Comparison of ENCODE assay signal across 27 cellular contexts in genomic region chr7:1079546-1079945, GRCh38.
"Had no signal": no experiment of that assay in that cellular context is flagged by ENCODE, and none has a peak within 500 bp of the region (broad histone marks: within the 10 kb centered on the region; RNA-seq: fewer than 3 reads in every experiment).

No MANE protein-coding gene starts in this region.

- H3K9me3 Mint-ChIP-seq: naive thymus-derived CD4-positive, alpha-beta T cell; nephron; stimulated activated naive CD8-positive, alpha-beta T cell treated with anti-CD3 and anti-CD28 coated beads, Interleukin-15, amount 100 ng/mL, for 72 hours had no signal

- H3K4me1 Mint-ChIP-seq: stimulated activated naive CD8-positive, alpha-beta T cell treated with anti-CD3 and anti-CD28 coated beads, Interleukin-15, amount 100 ng/mL, for 72 hours had no signal

- H3K9me3 ChIP-seq: esophagus squamous epithelium, heart right ventricle, left lung, ovary, suprapubic skin, transverse colon, upper lobe of right lung had no signal

- H3K27me3 Mint-ChIP-seq: naive thymus-derived CD4-positive, alpha-beta T cell; stimulated activated naive CD8-positive, alpha-beta T cell treated with anti-CD3 and anti-CD28 coated beads, Interleukin-15, amount 100 ng/mL, for 72 hours had no signal

- H3K4me2 ChIP-seq: smooth muscle cell had no signal

- H3K4me3 Mint-ChIP-seq: naive thymus-derived CD4-positive, alpha-beta T cell; nephron; stimulated activated naive CD8-positive, alpha-beta T cell treated with anti-CD3 and anti-CD28 coated beads, Interleukin-15, amount 100 ng/mL, for 72 hours had no signal

- H3K27ac ChIP-seq: coronary artery, esophagus squamous epithelium, heart right ventricle, ovary, suprapubic skin, transverse colon, upper lobe of right lung had no signal

- H3K27me3 ChIP-seq: esophagus squamous epithelium, heart right ventricle, left lung, ovary, suprapubic skin, transverse colon, upper lobe of right lung had no signal

- H3K36me3 ChIP-seq: esophagus squamous epithelium, heart right ventricle, left lung, ovary, suprapubic skin, transverse colon, upper lobe of right lung had no signal

- H3K27ac Mint-ChIP-seq: naive thymus-derived CD4-positive, alpha-beta T cell; nephron; stimulated activated naive CD8-positive, alpha-beta T cell treated with anti-CD3 and anti-CD28 coated beads, Interleukin-15, amount 100 ng/mL, for 72 hours had no signal

- H3K4me1 ChIP-seq: upper lobe of right lung had no signal

- H3K4me3 ChIP-seq: coronary artery, esophagus squamous epithelium, heart right ventricle, left lung, ovary, smooth muscle cell, suprapubic skin, transverse colon, upper lobe of right lung had no signal

- DNase-seq: dermis blood vessel endothelial cell; effector memory CD4-positive, alpha-beta T cell; erythroblast; esophagus squamous epithelium; foreskin melanocyte; heart right ventricle; hippocampal formation; left cardiac atrium; left lung; mesendoderm; midbrain; naive thymus-derived CD4-positive, alpha-beta T cell; nucleus accumbens; ovary; stimulated activated CD4-positive, alpha-beta T cell treated with anti-CD3 and anti-CD28 coated beads, Interleukin-12 subunit alpha, Interleukin-12 subunit beta, amount 100 ng/mL, for 4 hours; stimulated activated CD4-positive, alpha-beta T cell treated with anti-CD3 and anti-CD28 coated beads, Interleukin-1b, Interleukin-23, amount 100 ng/mL, for 48 hours; stimulated activated CD4-positive, alpha-beta T cell treated with anti-CD3 and anti-CD28 coated beads, Interleukin-4, amount 100 ng/mL, for 1 hour; stimulated activated CD8-positive, alpha-beta memory T cell treated with anti-CD3 and anti-CD28 coated beads, Interleukin-4, amount 100 ng/mL, for 48 hours; stimulated activated naive CD4-positive, alpha-beta T cell; stimulated activated naive CD8-positive, alpha-beta T cell treated with anti-CD3 and anti-CD28 coated beads, Interleukin-15, amount 100 ng/mL, for 72 hours; transverse colon; upper lobe of right lung had no signal

- ATAC-seq: heart right ventricle; left cardiac atrium; left lung; naive thymus-derived CD4-positive, alpha-beta T cell; sciatic nerve; stimulated activated naive CD8-positive, alpha-beta T cell treated with anti-CD3 and anti-CD28 coated beads, Interleukin-15, amount 100 ng/mL, for 72 hours; upper lobe of right lung had no signal
